20 cellular contexts compared by ENCODE assay signal in genomic region chr19:40452016-40452415, GRCh38. TPM values are rescaled to one million over a fixed set of nuclear protein-coding genes. Genes with fewer than 3 reads are reported as not detected.
DNase-seq lines count a peak whose midpoint lies in the region; TF ChIP-seq lines count a peak whose summit lies in the region.
"Had no signal": no experiment of that assay in that cellular context is flagged by ENCODE, and none has a peak within 500 bp of the region (broad histone marks: within the 10 kb centered on the region; RNA-seq: fewer than 3 reads in every experiment).

No MANE protein-coding gene starts in this region.

- no peaks in the 10 kb centered on the region for H3K27me3 ChIP-seq in mesenchymal stem cell (ENCODE audit: control insufficient read depth in 1 of 2, insufficient read depth in 1 of 2, low read length in 2 of 2)

- H3K4me3 Mint-ChIP-seq in activated CD4-positive, alpha-beta T cell treated with anti-CD3 and anti-CD28 coated beads, Interleukin-2, amount 10 ng/mL, durations not matched to agents 24 days and 14 days: no peak overlapping the region

- WGBS in mesenchymal stem cell: 85% methylated on average over 5 of the region's 5 CpGs

- no peak overlapping the region for H2AK5ac ChIP-seq in mesenchymal stem cell (ENCODE audit: low read length, severe bottlenecking)

- intact Hi-C loops in activated CD4-positive, alpha-beta T cell treated with anti-CD3 and anti-CD28 coated beads, Interleukin-2, amount 10 ng/mL, durations not matched to agents 24 days and 14 days (cut with micrococcal nuclease): no loop called here
- intact Hi-C loops in cardiac septum (cut with DNase I): no loop called here

- no peak overlapping the region for H2AFZ ChIP-seq in mesenchymal stem cell (ENCODE audit: low read depth, low read length)

- H4K91ac ChIP-seq in mesenchymal stem cell (ENCODE audit: low read length): no peak overlapping the region

- peaks cover 18 to 40% of the 10 kb centered on the region in 2 experiments for H3K36me3 ChIP-seq in mesenchymal stem cell (ENCODE audit: control insufficient read depth in 1 of 2, insufficient read depth in 2 of 2, low read depth in 1 of 2, low read length in 2 of 2)

- H3K27ac Mint-ChIP-seq in activated CD4-positive, alpha-beta T cell treated with anti-CD3 and anti-CD28 coated beads, Interleukin-2, amount 10 ng/mL, durations not matched to agents 24 days and 14 days: peak overlapping the region; percentile 38

- H2BK15ac ChIP-seq in mesenchymal stem cell (ENCODE audit: low read depth, poor library complexity, severe bottlenecking): no peak overlapping the region

- H3K9ac ChIP-seq in mesenchymal stem cell (ENCODE audit: low read length): no peak overlapping the region
- H3K9ac ChIP-seq: KMS-11 had no signal

- no peaks in the 10 kb centered on the region for H3K27me3 Mint-ChIP-seq in activated CD4-positive, alpha-beta T cell treated with anti-CD3 and anti-CD28 coated beads, Interleukin-2, amount 10 ng/mL, durations not matched to agents 24 days and 14 days

- H2BK120ac ChIP-seq in mesenchymal stem cell (ENCODE audit: low read depth, low read length): no peak overlapping the region

- CTCF ChIA-PET in RWPE1 (lab: Yijun Ruan, JAX): interaction anchor here (0.7 kb wide), 1 partner anchor 723 kb away, joined by 3 read pairs; no protein-coding TSS in a partner anchor

- DNase-seq in activated CD4-positive, alpha-beta T cell treated with anti-CD3 and anti-CD28 coated beads, Interleukin-2, amount 10 ng/mL, durations not matched to agents 24 days and 14 days: no peak
- no peak for DNase-seq in activated CD4-positive, alpha-beta T cell treated with anti-CD3 and anti-CD28 coated beads, Interleukin-2, amount 50 U/mL, for 4 hours
- DNase-seq in RWPE1 (ENCODE audit: low spot score) (no peak), mesenchymal stem cell (no peak), cardiac septum (ENCODE audit: low spot score) (no peak), cerebellum (ENCODE audit: low spot score) (no peak), NCI-H146 (lab: John Stamatoyannopoulos, UW) (no peak)
- no peak for DNase-seq in activated CD4-positive, alpha-beta T cell treated with anti-CD3 and anti-CD28 coated beads for 1 hour
- DNase-seq: EL; GF-D8; NCI-H1092 treated with DMSO at 0.1 percent for 48 hours; NCI-H1436 treated with DMSO at 0.1 percent for 48 hours; NCI-H2029 treated with DMSO at 0.1 percent for 48 hours; NCI-H345; NCI-H524; NCI-H774; NK-92 treated with Interleukin-12 subunit alpha and Interleukin-12 subunit beta, amount 100 ng/mL, for 24 hours; SIG-M5 had no signal

- H3K27ac ChIP-seq in RWPE1 (peak overlapping the region; percentile 90), mesenchymal stem cell (ENCODE audit: low read length, poor library complexity, severe bottlenecking) (no peak overlapping the region)
- H3K27ac ChIP-seq: KMS-11 had no signal

- no peak overlapping the region for H3K4ac ChIP-seq in mesenchymal stem cell (ENCODE audit: low read depth in 1 of 2, low read length in 2 of 2)

- no peak overlapping the region for H3K4me2 ChIP-seq in mesenchymal stem cell (ENCODE audit: low read length, poor library complexity, severe bottlenecking)
- H3K4me2 ChIP-seq: KMS-11 had no signal

- no peak overlapping the region for H2BK12ac ChIP-seq in mesenchymal stem cell (ENCODE audit: low read length in 2 of 2)

- H3K23ac ChIP-seq in mesenchymal stem cell (ENCODE audit: low read length in 2 of 2): peak overlapping the region; percentile 14 to 60

- no peaks in the 10 kb centered on the region for H3K4me1 ChIP-seq in mesenchymal stem cell (ENCODE audit: control insufficient read depth, insufficient read depth, low read depth, low read length)

- no peak overlapping the region for H2BK5ac ChIP-seq in mesenchymal stem cell (ENCODE audit: low read depth, low read length, poor library complexity, severe bottlenecking)

- POLR2A ChIA-PET in RWPE1 (lab: Yijun Ruan, JAX; ENCODE audit: low non-redundant PET): no interaction called here

- no peaks in the 10 kb centered on the region for H3K9me3 ChIP-seq in mesenchymal stem cell (ENCODE audit: control insufficient read depth, low read length)

- H3K79me1 ChIP-seq in mesenchymal stem cell (replicated peaks; ENCODE audit: low read length, poor library complexity, severe bottlenecking): no peaks in the 10 kb centered on the region

- TF ChIP-seq CTCF in RWPE1 (conservative IDR thresholded peaks at IDR 0.05; ENCODE audit: low read depth): no peak

- H3K4me1 Mint-ChIP-seq in activated CD4-positive, alpha-beta T cell treated with anti-CD3 and anti-CD28 coated beads, Interleukin-2, amount 10 ng/mL, durations not matched to agents 24 days and 14 days: no peaks in the 10 kb centered on the region

- H4K8ac ChIP-seq in mesenchymal stem cell (ENCODE audit: low read length): peak overlapping the region; percentile 54

- H3K18ac ChIP-seq in mesenchymal stem cell (ENCODE audit: low read depth in 1 of 2, low read length in 2 of 2): no peak overlapping the region

- peaks cover 2% of the 10 kb centered on the region for H3K36me3 Mint-ChIP-seq in activated CD4-positive, alpha-beta T cell treated with anti-CD3 and anti-CD28 coated beads, Interleukin-2, amount 10 ng/mL, durations not matched to agents 24 days and 14 days (ENCODE audit: low read depth)

- H3K9me3 Mint-ChIP-seq in activated CD4-positive, alpha-beta T cell treated with anti-CD3 and anti-CD28 coated beads, Interleukin-2, amount 10 ng/mL, durations not matched to agents 24 days and 14 days: no peaks in the 10 kb centered on the region

- H3K4me3 ChIP-seq in mesenchymal stem cell (ENCODE audit: insufficient read depth in 1 of 2, low read depth in 1 of 2, low read length in 2 of 2): no peak overlapping the region

- no peak overlapping the region for H3K14ac ChIP-seq in mesenchymal stem cell (ENCODE audit: low read length in 2 of 2)

RNA-seq across cellular contexts. Expression of gene SERTAD3, which starts 7.9 kb away (rescaled TPM):
- total RNA-seq in activated CD4-positive, alpha-beta T cell treated with anti-CD3 and anti-CD28 coated beads, Interleukin-2, amount 10 ng/mL, durations not matched to agents 24 days and 14 days: 10.8 and 12.5 TPM in 2 replicates
- 22.0 TPM for polyA plus RNA-seq in mesenchymal stem cell (2013, experiment 1 of 2)
- polyA plus RNA-seq in mesenchymal stem cell (2013, experiment 2 of 2): 22.4 TPM
- total RNA-seq in cardiac septum: 33.9 TPM
- total RNA-seq in cerebellum: 6.5 TPM

RNA-seq across cellular contexts. Expression of gene BLVRB, which starts 13.5 kb away (rescaled TPM):
- 7.5 and 10.6 TPM in 2 replicates for total RNA-seq in activated CD4-positive, alpha-beta T cell treated with anti-CD3 and anti-CD28 coated beads, Interleukin-2, amount 10 ng/mL, durations not matched to agents 24 days and 14 days
- polyA plus RNA-seq in mesenchymal stem cell (2013, experiment 1 of 2): 83.8 TPM
- 80.0 TPM for polyA plus RNA-seq in mesenchymal stem cell (2013, experiment 2 of 2)
- total RNA-seq in cardiac septum (81.6 TPM), cerebellum (12.0 TPM)

RNA-seq across cellular contexts. Expression of gene SPTBN4, which starts 14.8 kb away (rescaled TPM):
- 0.36 and 0.51 TPM in 2 replicates for total RNA-seq in activated CD4-positive, alpha-beta T cell treated with anti-CD3 and anti-CD28 coated beads, Interleukin-2, amount 10 ng/mL, durations not matched to agents 24 days and 14 days
- 0.23 TPM for polyA plus RNA-seq in mesenchymal stem cell (2013, experiment 1 of 2)
- 0.15 TPM for polyA plus RNA-seq in mesenchymal stem cell (2013, experiment 2 of 2)
- total RNA-seq in cardiac septum: 5.1 TPM
- total RNA-seq in cerebellum: 22.5 TPM
- total RNA-seq: HT1080 had no signal

RNA-seq across cellular contexts. Expression of gene SERTAD1, which starts 26.2 kb away (rescaled TPM):
- 19.3 and 20.8 TPM in 2 replicates for total RNA-seq in activated CD4-positive, alpha-beta T cell treated with anti-CD3 and anti-CD28 coated beads, Interleukin-2, amount 10 ng/mL, durations not matched to agents 24 days and 14 days
- polyA plus RNA-seq in mesenchymal stem cell (2013, experiment 1 of 2): 11.7 TPM
- polyA plus RNA-seq in mesenchymal stem cell (2013, experiment 2 of 2): 12.3 TPM
- total RNA-seq in cardiac septum (16.7 TPM), cerebellum (2.1 TPM)

RNA-seq across cellular contexts. Expression of gene PRX, which starts 38.8 kb away (rescaled TPM):
- total RNA-seq in activated CD4-positive, alpha-beta T cell treated with anti-CD3 and anti-CD28 coated beads, Interleukin-2, amount 10 ng/mL, durations not matched to agents 24 days and 14 days: 0.84 and 0.90 TPM in 2 replicates
- polyA plus RNA-seq in mesenchymal stem cell (2013, experiment 1 of 2): 2.1 TPM
- 1.9 TPM for polyA plus RNA-seq in mesenchymal stem cell (2013, experiment 2 of 2)
- total RNA-seq in cardiac septum (3.5 TPM), cerebellum (1.8 TPM)
- total RNA-seq: HT1080 had no signal
